ENCODE assay signal across 1 cellular context in genomic region chr12:80834724-80835123, GRCh38.
TF ChIP-seq lines count a peak whose summit lies in the region.

No MANE protein-coding gene starts in this region.

TF ChIP-seq in SK-N-SH, 30 proteins besides CTCF, POLR2A, EP300 and RAD21 (continued from another document):
- no peak for TF ChIP-seq REST (IDR thresholded peaks at IDR 0.05; ENCODE audit: low read depth, low read length)
- no peak for TF ChIP-seq SIN3A (IDR thresholded peaks at IDR 0.05; ENCODE audit: borderline replicate concordance, low read depth, low read length)
- TF ChIP-seq CHD2 (IDR thresholded peaks at IDR 0.05; ENCODE audit: low read length, partially characterized antibody): no peak
- TF ChIP-seq RFX5 (IDR thresholded peaks at IDR 0.05; ENCODE audit: low read length): no peak
- no peak for TF ChIP-seq USF1 (IDR thresholded peaks at IDR 0.05; ENCODE audit: borderline replicate concordance, low read depth)
- TF ChIP-seq IRF3 (IDR thresholded peaks at IDR 0.05; ENCODE audit: low read depth, low read length): no peak
- no peak for TF ChIP-seq NRF1 (IDR thresholded peaks at IDR 0.05; ENCODE audit: low read depth, low read length)
- TF ChIP-seq GABPA (IDR thresholded peaks at IDR 0.05; ENCODE audit: low read depth): no peak
- TF ChIP-seq TAF1 (IDR thresholded peaks at IDR 0.05; ENCODE audit: borderline replicate concordance, low read depth, low read length): no peak
- no peak for TF ChIP-seq TCF12 (IDR thresholded peaks at IDR 0.05)
- TF ChIP-seq RCOR1 (IDR thresholded peaks at IDR 0.05; ENCODE audit: low read length): peak; percentile 76; the same call in 1 of the 2 replicates
- no peak for TF ChIP-seq JUND (IDR thresholded peaks at IDR 0.05)
